In genomic region chr16:546909-547770, GRCh38 we compare ENCODE assay signal across 7 cellular contexts. TPM values are rescaled to one million over a fixed set of nuclear protein-coding genes. Genes with fewer than 3 reads are reported as not detected.
DNase-seq lines count a peak whose midpoint lies in the region; ATAC-seq and TF ChIP-seq lines count a peak whose summit lies in the region.
"Had no signal": no experiment of that assay in that cellular context is flagged by ENCODE, and none has a peak within 500 bp of the region (broad histone marks: within the 10 kb centered on the region; RNA-seq: fewer than 3 reads in every experiment).

No MANE protein-coding gene starts in this region.

- no peaks in the 10 kb centered on the region for H3K4me1 ChIP-seq in RWPE2 (ENCODE audit: insufficient read depth, poor library complexity, severe bottlenecking)
- H3K4me1 ChIP-seq in gastrocnemius medialis = no peaks in the 10 kb centered on the region

- H3K4me3 ChIP-seq in RWPE2 (ENCODE audit: severe bottlenecking) = no peak overlapping the region
- H3K4me3 ChIP-seq in gastrocnemius medialis = no peak overlapping the region

- H3K36me3 ChIP-seq in RWPE2 (ENCODE audit: low read depth) = peaks cover 9% of the 10 kb centered on the region
- peaks cover 0 to 26% of the 10 kb centered on the region in 2 donors for H3K36me3 ChIP-seq in gastrocnemius medialis

- H3K27ac ChIP-seq in RWPE2 (ENCODE audit: poor library complexity, severe bottlenecking) (no peak overlapping the region), gastrocnemius medialis (no peak overlapping the region)

- peak; percentile 58 for ATAC-seq in RWPE2 (ENCODE audit: low read depth)
- peak; percentile 68 for ATAC-seq in effector memory CD8-positive, alpha-beta T cell (replicated peaks)
- peak in 1 of 2 donors; percentile 73 for ATAC-seq in gastrocnemius medialis

- H3K27me3 ChIP-seq in RWPE2 (ENCODE audit: insufficient read depth, poor library complexity, severe bottlenecking) (no peaks in the 10 kb centered on the region), gastrocnemius medialis (no peaks in the 10 kb centered on the region)

- TF ChIP-seq CTCF in RWPE2 (IDR thresholded peaks at IDR 0.05; ENCODE audit: poor library complexity, severe bottlenecking) = peak; percentile 53
- TF ChIP-seq CTCF in gastrocnemius medialis (IDR thresholded peaks at IDR 0.05 in 4 of 5, conservative IDR thresholded peaks at IDR 0.05 in 1 of 5) = peak in 4 of 5 experiments; percentile 42 to 63 (median 54)

- H3K27ac Mint-ChIP-seq in effector memory CD8-positive, alpha-beta T cell = peak overlapping the region in 1 of 2 donors; percentile 23

- DNase-seq in AG20443 (ENCODE audit: low spot score) (peak; percentile 80), RWPE2 (ENCODE audit: low spot score) (no peak), gastrocnemius medialis (peak in 1 of 2 donors; percentile 59), cortex of kidney (lab: John Stamatoyannopoulos, UW) (no peak), NCI-H774 (lab: John Stamatoyannopoulos, UW) (no peak)
- peak; percentile 21 to 32 (median 27) for DNase-seq in effector memory CD8-positive, alpha-beta T cell

- no peaks in the 10 kb centered on the region for H3K27me3 Mint-ChIP-seq in effector memory CD8-positive, alpha-beta T cell

- in situ Hi-C loops in gastrocnemius medialis (cut with MboI; ENCODE audit: low sequenced_read_pairs in 4 of 4) = no loop called here

- no peaks in the 10 kb centered on the region for H3K9me3 ChIP-seq in RWPE2 (ENCODE audit: severe bottlenecking)
- H3K9me3 ChIP-seq in gastrocnemius medialis = no peaks in the 10 kb centered on the region

- intact Hi-C loops in gastrocnemius medialis (cut with DNase I; ENCODE audit: low total_unique reads) = no loop called here

- peaks cover 7% of the 10 kb centered on the region for H3K36me3 Mint-ChIP-seq in effector memory CD8-positive, alpha-beta T cell (ENCODE audit: insufficient read depth)

- H3K4me1 Mint-ChIP-seq in effector memory CD8-positive, alpha-beta T cell (ENCODE audit: low read depth in 2 of 2) = peaks cover 0 to 5% of the 10 kb centered on the region in 2 donors

- no peak for TF ChIP-seq POLR2A in gastrocnemius medialis (IDR thresholded peaks at IDR 0.05)

- no peaks in the 10 kb centered on the region for H3K9me3 Mint-ChIP-seq in effector memory CD8-positive, alpha-beta T cell

- H3K4me3 Mint-ChIP-seq in effector memory CD8-positive, alpha-beta T cell = no peak overlapping the region

RNA-seq across cellular contexts. Expression of gene PRR35, which starts 13.1 kb away (rescaled TPM):
- total RNA-seq in gastrocnemius medialis = not detected
- total RNA-seq: frontal cortex had no signal

RNA-seq across cellular contexts. Expression of gene CAPN15, which starts 19.6 kb away (rescaled TPM):
- total RNA-seq in gastrocnemius medialis = 10 to 100 TPM; 22.3 to 37.8 (median 27.4) TPM

RNA-seq across cellular contexts. Expression of gene NHLRC4, which starts 19.7 kb away (rescaled TPM):
- under 1 TPM; 0.42 to 0.56 (median 0.48) TPM for total RNA-seq in gastrocnemius medialis

RNA-seq across cellular contexts. Expression of gene PIGQ, which starts 22.6 kb away (rescaled TPM):
- 10 to 100 TPM; 22.2 to 47.3 (median 38.5) TPM for total RNA-seq in gastrocnemius medialis

RNA-seq across cellular contexts. Expression of gene RAB40C, which starts 42.7 kb away (rescaled TPM):
- total RNA-seq in gastrocnemius medialis = 10 to 100 TPM; 15.6 to 29.3 (median 21.4) TPM

Comparison
In these comparisons a context has a peak if more than half of its experiments do, and no peak if none do; other contexts are left out.
1. DNase-seq: peak in AG20443 (single experiment) and effector memory CD8-positive, alpha-beta T cell (3 of 3); none in RWPE2 (single experiment), cortex of kidney (single experiment) and NCI-H774 (single experiment).